ENCODE assay signal across 8 cellular contexts in genomic region chr6:52577022-52577777, GRCh38. TPM values are rescaled to one million over a fixed set of nuclear protein-coding genes. Genes with fewer than 3 reads are reported as not detected.
DNase-seq lines count a peak whose midpoint lies in the region; ATAC-seq, FAIRE-seq and TF ChIP-seq lines count a peak whose summit lies in the region.

Gene TRAM2, minus strand, starts transcription at chr6:52577060. Its CDS starts 145 bp downstream, at chr6:52576915.

- no peaks in the 10 kb centered on the region for H3K9me3 Mint-ChIP-seq in activated naive CD4-positive, alpha-beta T cell treated with anti-CD3 and anti-CD28 coated beads, Interleukin-2, amount 50 U/mL, for 72 hours
- peaks cover 6% of the 10 kb centered on the region for H3K9me3 Mint-ChIP-seq in glutamatergic neuron (ENCODE audit: unreplicated experiment)

- peak within 1 kb of the TSS; percentile 97 for H3K27ac ChIP-seq in pancreas
- H3K27ac ChIP-seq in thymus (ENCODE audit: low read depth) = peak within 1 kb of the TSS; percentile 90

- H3K27me3 Mint-ChIP-seq in glutamatergic neuron (ENCODE audit: unreplicated experiment) = peaks cover 12% of the 10 kb centered on the region

- peak within 1 kb of the TSS; percentile 96 for H3K4me3 Mint-ChIP-seq in glutamatergic neuron (ENCODE audit: unreplicated experiment)

- H3K9me3 ChIP-seq in pancreas (no peaks in the 10 kb centered on the region), thymus (ENCODE audit: control insufficient read depth) (no peaks in the 10 kb centered on the region)

- no peak for TF ChIP-seq CTCF in glutamatergic neuron (IDR thresholded peaks at IDR 0.05; ENCODE audit: partially characterized antibody, unreplicated experiment)
- TF ChIP-seq CTCF in pancreas (IDR thresholded peaks at IDR 0.05) = no peak

- FAIRE-seq in pancreas (lab: Jason Lieb, UNC) = no peak

- H3K4me1 ChIP-seq in pancreas (peaks cover 4 to 7% (median 4%) of the 10 kb centered on the region in 3 donors), thymus (ENCODE audit: control insufficient read depth, insufficient read depth, low read length) (peaks cover 21% of the 10 kb centered on the region)

- ATAC-seq in GM21717 (IDR thresholded peaks at IDR 0.05; ENCODE audit: unreplicated experiment) (peak; percentile 48), SK-N-SH treated with all-trans-retinoic acid at 6 μM for 48 hours (peak; percentile 76), pancreas (peak; percentile 87 to 93 (median 91))
- peak; percentile 55 to 79 for ATAC-seq in activated naive CD4-positive, alpha-beta T cell treated with anti-CD3 and anti-CD28 coated beads, Interleukin-2, amount 50 U/mL, for 72 hours

- H3K4me3 ChIP-seq in pancreas (peak within 1 kb of the TSS; percentile 71 to 93 (median 76)), thymus (ENCODE audit: low read length) (peak within 1 kb of the TSS; percentile 88)

- no peaks in the 10 kb centered on the region for H3K27me3 ChIP-seq in pancreas
- no peaks in the 10 kb centered on the region for H3K27me3 ChIP-seq in thymus (ENCODE audit: control insufficient read depth, insufficient read depth)

- peaks cover 6 to 7% of the 10 kb centered on the region in 2 donors for H3K36me3 Mint-ChIP-seq in activated naive CD4-positive, alpha-beta T cell treated with anti-CD3 and anti-CD28 coated beads, Interleukin-2, amount 50 U/mL, for 72 hours
- peaks cover 1% of the 10 kb centered on the region for H3K36me3 Mint-ChIP-seq in glutamatergic neuron (ENCODE audit: unreplicated experiment)

- H3K36me3 ChIP-seq in pancreas = no peaks in the 10 kb centered on the region
- no peaks in the 10 kb centered on the region for H3K36me3 ChIP-seq in thymus (ENCODE audit: control insufficient read depth, insufficient read depth)

- WGBS in pancreas, 2 donors = 0 to 1% methylated on average over 30 to 84 of the region's 84 CpGs
- 1% methylated on average over 82 of the region's 84 CpGs for WGBS in thymus

- H3K27ac Mint-ChIP-seq in activated naive CD4-positive, alpha-beta T cell treated with anti-CD3 and anti-CD28 coated beads, Interleukin-2, amount 50 U/mL, for 72 hours = peak within 1 kb of the TSS; percentile 14 to 38
- H3K27ac Mint-ChIP-seq in glutamatergic neuron (ENCODE audit: unreplicated experiment) = peak within 1 kb of the TSS; percentile 94

- H3K4me1 Mint-ChIP-seq in glutamatergic neuron (ENCODE audit: low read depth, unreplicated experiment) = peaks cover 20% of the 10 kb centered on the region

- intact Hi-C loops in pancreas (cut with DNase I) = no loop called here

- in situ Hi-C loops in KBM-7 (cut with MboI; ENCODE audit: low pct_unique_long_range_greater_than_20kb, low sequenced_read_pairs) = no loop called here

- DNase-seq in Daoy (ENCODE audit: low read depth) (peak; percentile 92), KBM-7 (peak; percentile 74), glutamatergic neuron (peak; percentile 86), pancreas (peak; percentile 78 to 94 (median 86))
- peak; percentile 73 to 80 for DNase-seq in activated naive CD4-positive, alpha-beta T cell treated with anti-CD3 and anti-CD28 coated beads, Interleukin-2, amount 50 U/mL, for 72 hours (ENCODE audit: low spot score in 2 of 2)

TF ChIP-seq in SK-N-SH treated with all-trans-retinoic acid at 6 μM for 48 hours, 23 proteins besides CTCF, POLR2A, EP300 and RAD21:
- TF ChIP-seq TSHZ2 (CRISPR knock-in tag; IDR thresholded peaks at IDR 0.05) (peak; percentile 36; the same call in 1 of the 2 replicates), ARNTL (CRISPR knock-in tag; IDR thresholded peaks at IDR 0.05; ENCODE audit: borderline replicate concordance, low read depth) (no peak), ESRRG (CRISPR knock-in tag; IDR thresholded peaks at IDR 0.05) (no peak), BACH2 (CRISPR knock-in tag; IDR thresholded peaks at IDR 0.05; ENCODE audit: borderline replicate concordance) (no peak), POU6F1 (CRISPR knock-in tag; IDR thresholded peaks at IDR 0.05; ENCODE audit: borderline replicate concordance, low read depth) (no peak), ZFP3 (CRISPR knock-in tag; IDR thresholded peaks at IDR 0.05) (peak; percentile 43)

RNA-seq across cellular contexts. Expression of gene TRAM2, which starts in this region (rescaled TPM):
- 31.3 and 39.1 TPM in 2 replicates for total RNA-seq in Daoy (2014; rRNA removed; shearing (Covaris generic))
- total RNA-seq in activated naive CD4-positive, alpha-beta T cell treated with anti-CD3 and anti-CD28 coated beads, Interleukin-2, amount 50 U/mL, for 72 hours = 1 to 10 TPM; 3.2 to 3.8 TPM
- 16.2 TPM for total RNA-seq in glutamatergic neuron (ENCODE audit: unreplicated experiment)
- 10 to 100 TPM in 1 of 6 donors, 1 to 10 TPM in 5; 3.9 to 11.2 (median 6.1) TPM for total RNA-seq in pancreas
- 1 to 10 TPM; 1.9 to 3.2 TPM for polyA plus RNA-seq in pancreas
- polyA plus RNA-seq in thymus = 3.1 TPM

Comparison
In these comparisons a context has a peak if more than half of its experiments do, and no peak if none do; other contexts are left out.
1. Peak in every context shown above with its lines: DNase-seq, ATAC-seq, H3K4me3 ChIP-seq and H3K27ac ChIP-seq.